Comparison of ENCODE assay signal across 8 cellular contexts in the genomic region with DNA sequence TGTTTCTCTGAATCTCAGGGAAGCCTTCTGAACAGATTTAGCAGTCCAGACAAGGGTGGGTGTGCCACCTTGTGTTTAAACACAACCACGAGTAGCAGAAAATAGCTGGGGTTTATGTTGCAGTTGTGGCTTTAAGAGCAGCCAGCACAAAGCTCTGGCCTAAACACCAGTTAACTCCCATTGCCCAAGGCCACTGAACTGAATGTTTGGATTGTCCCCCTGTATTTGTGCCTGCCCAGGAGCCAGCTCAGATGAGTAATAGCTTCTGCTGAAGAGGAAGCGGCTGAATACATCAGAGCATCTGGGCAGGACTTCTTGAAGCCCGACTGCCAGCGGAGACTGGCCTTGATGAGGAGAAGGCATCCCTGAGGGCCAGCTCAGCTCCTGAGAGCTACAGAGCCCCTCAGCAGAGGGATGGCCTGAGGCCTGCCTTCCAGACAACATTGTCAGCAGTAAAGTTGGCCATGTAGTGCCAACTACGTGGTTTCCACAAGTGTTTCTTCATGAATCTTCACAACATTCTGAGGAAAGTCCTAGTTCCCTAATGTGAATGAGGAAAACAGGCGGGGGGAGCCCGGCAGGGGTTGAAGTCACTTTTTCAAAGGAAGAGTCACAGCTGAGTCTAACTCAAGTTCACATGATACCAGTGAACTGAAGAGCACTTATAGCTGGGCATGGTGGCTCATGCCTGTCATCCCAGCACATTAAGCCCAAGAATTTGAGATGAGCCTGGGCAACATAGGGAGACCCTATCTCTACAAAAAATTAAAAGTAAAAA.
A peak's percentile ranks its signal among the peaks of the same experiment; 100 is the strongest.
DNase-seq lines count a peak whose midpoint lies in the region; ATAC-seq and TF ChIP-seq lines count a peak whose summit lies in the region.

No MANE protein-coding gene starts in this region.

- ATAC-seq in right cardiac atrium, result peak; percentile 30
- ATAC-seq in omental fat pad (ENCODE audit: low FRiP score), result no peak
- ATAC-seq in GM21529 (IDR thresholded peaks at IDR 0.05; ENCODE audit: unreplicated experiment), result no peak

- WGBS in right cardiac atrium, result 70% methylated on average over 7 of the region's 7 CpGs

- intact Hi-C loops in right cardiac atrium (cut with DNase I), result loop anchor here in 2 of 4 donors (10.0 kb wide), 1 partner anchor 262 kb away; no protein-coding TSS in a partner anchor

- H3K9me3 ChIP-seq in right cardiac atrium (ENCODE audit: control insufficient read depth, low read length), result no peaks in the 10 kb centered on the region

- H3K4me3 ChIP-seq in astrocyte of the spinal cord (ENCODE audit: low read depth, low read length), result no peak overlapping the region
- no peak overlapping the region for H3K4me3 ChIP-seq in right cardiac atrium (ENCODE audit: low read length)

- H3K4me1 ChIP-seq in right cardiac atrium (ENCODE audit: control insufficient read depth, insufficient read depth, low read length), result no peaks in the 10 kb centered on the region

- DNase-seq in A172 (ENCODE audit: low spot score), result peak; percentile 33
- DNase-seq in H4 (ENCODE audit: low spot score), result peak; percentile 92
- peak; percentile 64 for DNase-seq in astrocyte of the spinal cord (ENCODE audit: low read depth, low spot score)
- DNase-seq in right cardiac atrium, result peak in 1 of 3 donors; percentile 60
- DNase-seq in globus pallidus (ENCODE audit: low spot score), result no peak
- DNase-seq in omental fat pad (ENCODE audit: low spot score), result no peak
- DNase-seq in activated CD4-positive, alpha-beta T cell treated with anti-CD3 and anti-CD28 coated beads for 4 hours, result no peak

- in situ Hi-C loops in astrocyte of the spinal cord (cut with HindIII; ENCODE audit: low sequenced_read_pairs), result no loop called here

- TF ChIP-seq CTCF in astrocyte of the spinal cord (IDR thresholded peaks at IDR 0.05; ENCODE audit: low read depth, low read length), result peak; percentile 21
- no peak for TF ChIP-seq CTCF in omental fat pad (IDR thresholded peaks at IDR 0.05)

- H3K27me3 ChIP-seq in right cardiac atrium (ENCODE audit: control insufficient read depth, insufficient read depth), result no peaks in the 10 kb centered on the region

- H3K27ac ChIP-seq in right cardiac atrium (ENCODE audit: low read length), result no peak overlapping the region

Comparison
In these comparisons a context has a peak if more than half of its experiments do, and no peak if none do; other contexts are left out.
1. DNase-seq: peak in A172 (single experiment), H4 (single experiment) and astrocyte of the spinal cord (single experiment); none in globus pallidus (single experiment), omental fat pad (single experiment) and activated CD4-positive, alpha-beta T cell treated with anti-CD3 and anti-CD28 coated beads for 4 hours (0 of 2).
2. ATAC-seq: peak in right cardiac atrium (2 of 2); none in omental fat pad (single experiment) and GM21529 (single experiment).